In the genomic region with DNA sequence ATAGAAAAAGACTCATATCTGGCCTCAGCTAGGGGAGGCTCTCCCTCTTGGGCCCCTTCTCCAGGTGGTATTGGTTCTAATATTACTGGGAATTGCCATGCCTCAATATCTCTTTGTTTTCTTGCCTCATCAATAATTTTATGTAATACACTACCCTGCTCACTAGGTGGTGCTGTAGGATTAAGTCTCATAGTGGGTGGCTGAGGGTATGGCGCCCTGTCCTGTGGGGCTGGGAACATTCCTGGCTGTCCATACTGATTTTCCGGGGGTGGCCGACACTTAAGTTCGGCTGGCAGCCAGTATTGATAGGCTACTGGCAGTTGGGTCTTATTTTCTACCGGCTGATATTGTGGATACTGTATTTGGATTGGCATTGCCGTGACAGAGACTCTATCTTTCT, we compare ENCODE assay signal across 9 cellular contexts. TPM values are rescaled to one million over a fixed set of nuclear protein-coding genes. Genes with fewer than 3 reads are reported as not detected.
A peak's percentile ranks its signal among the peaks of the same experiment; 100 is the strongest.
DNase-seq lines count a peak whose midpoint lies in the region; ATAC-seq, FAIRE-seq and TF ChIP-seq lines count a peak whose summit lies in the region.
"Had no signal": no experiment of that assay in that cellular context is flagged by ENCODE, and none has a peak within 500 bp of the region (broad histone marks: within the 10 kb centered on the region; RNA-seq: fewer than 3 reads in every experiment).

No MANE protein-coding gene starts in this region.

- DNase-seq in AG10803 (ENCODE audit: low read depth): peak; percentile 9
- DNase-seq in GM12892 (ENCODE audit: insufficient read length): no peak
- DNase-seq in RCC 7860 (ENCODE audit: low spot score): peak; percentile 23
- DNase-seq in glutamatergic neuron: no peak
- DNase-seq in omental fat pad (ENCODE audit: low spot score): no peak
- DNase-seq in natural killer cell treated with Interleukin-12 subunit alpha and Interleukin-12 subunit beta and Interleukin-15 and Interleukin-18, amount 100 ng/mL, for 72 hours (ENCODE audit: low spot score): no peak

- no peak overlapping the region for H3K4me3 Mint-ChIP-seq in glutamatergic neuron (ENCODE audit: unreplicated experiment)
- H3K4me3 Mint-ChIP-seq in natural killer cell treated with Interleukin-12 subunit alpha and Interleukin-12 subunit beta and Interleukin-15 and Interleukin-18, amount 100 ng/mL, for 72 hours: no peak overlapping the region

- H3K27me3 Mint-ChIP-seq in glutamatergic neuron (ENCODE audit: unreplicated experiment): peaks cover 1% of the 10 kb centered on the region
- no peaks in the 10 kb centered on the region for H3K27me3 Mint-ChIP-seq in natural killer cell treated with Interleukin-12 subunit alpha and Interleukin-12 subunit beta and Interleukin-15 and Interleukin-18, amount 100 ng/mL, for 72 hours

- TF ChIP-seq POLR2A in GM12892 (IDR thresholded peaks at IDR 0.05; ENCODE audit: low read depth, low read length): no peak

- H3K9me3 Mint-ChIP-seq in glutamatergic neuron (ENCODE audit: unreplicated experiment): peaks cover 6% of the 10 kb centered on the region
- H3K9me3 Mint-ChIP-seq in natural killer cell treated with Interleukin-12 subunit alpha and Interleukin-12 subunit beta and Interleukin-15 and Interleukin-18, amount 100 ng/mL, for 72 hours: peaks cover 10% of the 10 kb centered on the region

- no peaks in the 10 kb centered on the region for H3K4me1 Mint-ChIP-seq in glutamatergic neuron (ENCODE audit: low read depth, unreplicated experiment)
- peaks cover 0 to 4% of the 10 kb centered on the region in 2 donors for H3K4me1 Mint-ChIP-seq in natural killer cell treated with Interleukin-12 subunit alpha and Interleukin-12 subunit beta and Interleukin-15 and Interleukin-18, amount 100 ng/mL, for 72 hours (ENCODE audit: low read depth in 2 of 2)

- no peak overlapping the region for H3K4me3 ChIP-seq in AG10803 (ENCODE audit: low read length)

- peak; percentile 45 for TF ChIP-seq CTCF in AG10803 (conservative IDR thresholded peaks at IDR 0.05; ENCODE audit: low read length)
- TF ChIP-seq CTCF in glutamatergic neuron (IDR thresholded peaks at IDR 0.05; ENCODE audit: partially characterized antibody, unreplicated experiment): peak; percentile 61
- TF ChIP-seq CTCF in omental fat pad (IDR thresholded peaks at IDR 0.05): no peak

- peak; percentile 60 for FAIRE-seq in GM12892 (lab: Jason Lieb, UNC)
- no peak for FAIRE-seq in RCC 7860 (lab: Jason Lieb, UNC)
- FAIRE-seq: colon had no signal

- H3K36me3 Mint-ChIP-seq in glutamatergic neuron (ENCODE audit: unreplicated experiment): peaks cover 42% of the 10 kb centered on the region
- H3K36me3 Mint-ChIP-seq in natural killer cell treated with Interleukin-12 subunit alpha and Interleukin-12 subunit beta and Interleukin-15 and Interleukin-18, amount 100 ng/mL, for 72 hours: peaks cover 53% of the 10 kb centered on the region

- no peak overlapping the region for H3K27ac Mint-ChIP-seq in glutamatergic neuron (ENCODE audit: unreplicated experiment)
- peak overlapping the region in 1 of 2 donors; percentile 3 for H3K27ac Mint-ChIP-seq in natural killer cell treated with Interleukin-12 subunit alpha and Interleukin-12 subunit beta and Interleukin-15 and Interleukin-18, amount 100 ng/mL, for 72 hours

- ATAC-seq in omental fat pad (ENCODE audit: low FRiP score) (no peak), GM21717 (IDR thresholded peaks at IDR 0.05; ENCODE audit: unreplicated experiment) (no peak), GM19455 (IDR thresholded peaks at IDR 0.05; ENCODE audit: unreplicated experiment) (no peak)
- no peak for ATAC-seq in natural killer cell treated with Interleukin-12 subunit alpha and Interleukin-12 subunit beta and Interleukin-15 and Interleukin-18, amount 100 ng/mL, for 72 hours

RNA-seq across cellular contexts. Expression of gene TAS2R3, which starts 9.0 kb away (rescaled TPM):
- polyA plus RNA-seq in GM12892 (2012; ENCODE audit: missing spikeins): 0.34 TPM
- 1.6 TPM for total RNA-seq in glutamatergic neuron (ENCODE audit: unreplicated experiment)
- total RNA-seq in omental fat pad: 1 to 10 TPM in 2 of 4 donors, under 1 TPM in 2; 0.63 to 5.4 (median 1.8) TPM
- 1 to 10 TPM in 1 of 2 donors, under 1 TPM in 1; 0.78 to 3.3 TPM for total RNA-seq in natural killer cell treated with Interleukin-12 subunit alpha and Interleukin-12 subunit beta and Interleukin-15 and Interleukin-18, amount 100 ng/mL, for 72 hours

RNA-seq across cellular contexts. Expression of gene SSBP1, which starts 16.8 kb away (rescaled TPM):
- 241 TPM for polyA plus RNA-seq in GM12892 (2012; ENCODE audit: missing spikeins)
- total RNA-seq in glutamatergic neuron (ENCODE audit: unreplicated experiment) (123 TPM), omental fat pad (100 to 1,000 TPM in 2 of 4 donors, 10 to 100 TPM in 2; 76.8 to 106 (median 92.0) TPM)
- total RNA-seq in natural killer cell treated with Interleukin-12 subunit alpha and Interleukin-12 subunit beta and Interleukin-15 and Interleukin-18, amount 100 ng/mL, for 72 hours: 100 to 1,000 TPM; 163 to 208 TPM

RNA-seq across cellular contexts. Expression of gene TAS2R4, which starts 21.5 kb away (rescaled TPM):
- polyA plus RNA-seq in GM12892 (2012; ENCODE audit: missing spikeins): 0.57 TPM
- total RNA-seq in glutamatergic neuron (ENCODE audit: unreplicated experiment): 1.0 TPM
- 1 to 10 TPM in 2 of 4 donors, under 1 TPM in 2; 0.84 to 3.6 (median 1.6) TPM for total RNA-seq in omental fat pad
- 1 to 10 TPM in 1 of 2 donors, under 1 TPM in 1; 0.69 to 1.8 TPM for total RNA-seq in natural killer cell treated with Interleukin-12 subunit alpha and Interleukin-12 subunit beta and Interleukin-15 and Interleukin-18, amount 100 ng/mL, for 72 hours

RNA-seq across cellular contexts. Expression of gene TAS2R5, which starts 35.1 kb away (rescaled TPM):
- 0.85 TPM for polyA plus RNA-seq in GM12892 (2012; ENCODE audit: missing spikeins)
- total RNA-seq in glutamatergic neuron (ENCODE audit: unreplicated experiment) (1.3 TPM), omental fat pad (1 to 10 TPM; 2.0 to 4.9 (median 3.4) TPM)
- total RNA-seq in natural killer cell treated with Interleukin-12 subunit alpha and Interleukin-12 subunit beta and Interleukin-15 and Interleukin-18, amount 100 ng/mL, for 72 hours: 1 to 10 TPM in 1 of 2 donors, under 1 TPM in 1; 0.83 to 3.0 TPM

RNA-seq across cellular contexts. Expression of gene WEE2, which starts 46.8 kb away (rescaled TPM):
- polyA plus RNA-seq in GM12892 (2012; ENCODE audit: missing spikeins): not detected
- total RNA-seq in glutamatergic neuron (ENCODE audit: unreplicated experiment): not detected
- total RNA-seq in omental fat pad: under 1 TPM in 1 of 4 donors, not detected in 3; 0.79 TPM
- under 1 TPM in 1 of 2 donors, not detected in 1; 0.17 TPM for total RNA-seq in natural killer cell treated with Interleukin-12 subunit alpha and Interleukin-12 subunit beta and Interleukin-15 and Interleukin-18, amount 100 ng/mL, for 72 hours

Comparison
In these comparisons a context has a peak if more than half of its experiments do, and no peak if none do; other contexts are left out.
1. DNase-seq: peak in AG10803 (single experiment) and RCC 7860 (single experiment); none in GM12892 (single experiment), glutamatergic neuron (single experiment), omental fat pad (single experiment) and natural killer cell treated with Interleukin-12 subunit alpha and Interleukin-12 subunit beta and Interleukin-15 and Interleukin-18, amount 100 ng/mL, for 72 hours (single experiment).
2. CTCF ChIP-seq: peak in AG10803 (single experiment) and glutamatergic neuron (single experiment); none in omental fat pad (0 of 3).